Comparison of ENCODE assay signal across 2 cellular contexts in the genomic region with DNA sequence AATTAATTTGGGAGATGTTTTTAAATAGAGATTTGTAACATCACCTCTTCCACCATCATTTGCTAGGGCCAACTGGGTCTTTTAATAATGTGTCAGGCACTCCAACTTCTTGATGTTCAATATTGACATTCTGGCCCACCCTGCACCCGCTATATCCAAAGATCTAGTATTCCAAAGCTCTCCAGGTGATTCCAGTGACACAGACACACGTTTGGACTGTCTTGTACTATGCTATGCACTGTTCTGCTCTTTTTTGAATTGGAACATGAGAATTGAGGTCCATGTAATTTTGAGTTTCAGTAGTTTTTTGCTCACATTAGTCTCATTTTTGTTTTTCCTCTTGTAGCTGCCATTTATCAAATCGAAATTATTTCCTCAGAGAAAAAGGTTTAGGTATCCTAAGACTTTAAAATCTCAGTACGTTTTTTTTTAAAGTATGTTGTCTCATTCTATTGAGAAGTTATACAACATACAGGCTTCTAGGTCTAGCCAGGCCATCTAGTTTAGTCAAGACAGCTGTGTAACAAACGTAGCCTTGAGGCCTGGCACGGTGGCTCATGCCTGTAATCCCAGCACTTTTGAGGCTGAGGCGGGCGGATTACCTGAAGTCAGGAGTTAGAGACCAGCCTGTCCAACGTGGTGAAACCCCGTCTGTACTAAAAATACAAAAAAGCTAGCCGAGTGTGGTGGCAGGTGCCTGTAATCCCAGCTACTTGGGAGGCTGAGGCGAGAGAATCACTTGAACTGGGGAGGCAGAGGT.
TF ChIP-seq lines count a peak whose summit lies in the region.

No MANE protein-coding gene starts in this region.

TF ChIP-seq in SK-N-SH, 30 proteins besides CTCF, POLR2A, EP300 and RAD21 (continued from another document):
- TF ChIP-seq, protein P1, sequence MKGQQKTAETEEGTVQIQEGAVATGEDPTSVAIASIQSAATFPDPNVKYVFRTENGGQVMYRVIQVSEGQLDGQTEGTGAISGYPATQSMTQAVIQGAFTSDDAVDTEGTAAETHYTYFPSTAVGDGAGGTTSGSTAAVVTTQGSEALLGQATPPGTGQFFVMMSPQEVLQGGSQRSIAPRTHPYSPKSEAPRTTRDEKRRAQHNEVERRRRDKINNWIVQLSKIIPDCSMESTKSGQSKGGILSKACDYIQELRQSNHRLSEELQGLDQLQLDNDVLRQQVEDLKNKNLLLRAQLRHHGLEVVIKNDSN (IDR thresholded peaks at IDR 0.05; ENCODE audit: borderline replicate concordance, low read depth): no peak
- TF ChIP-seq, protein P2, sequence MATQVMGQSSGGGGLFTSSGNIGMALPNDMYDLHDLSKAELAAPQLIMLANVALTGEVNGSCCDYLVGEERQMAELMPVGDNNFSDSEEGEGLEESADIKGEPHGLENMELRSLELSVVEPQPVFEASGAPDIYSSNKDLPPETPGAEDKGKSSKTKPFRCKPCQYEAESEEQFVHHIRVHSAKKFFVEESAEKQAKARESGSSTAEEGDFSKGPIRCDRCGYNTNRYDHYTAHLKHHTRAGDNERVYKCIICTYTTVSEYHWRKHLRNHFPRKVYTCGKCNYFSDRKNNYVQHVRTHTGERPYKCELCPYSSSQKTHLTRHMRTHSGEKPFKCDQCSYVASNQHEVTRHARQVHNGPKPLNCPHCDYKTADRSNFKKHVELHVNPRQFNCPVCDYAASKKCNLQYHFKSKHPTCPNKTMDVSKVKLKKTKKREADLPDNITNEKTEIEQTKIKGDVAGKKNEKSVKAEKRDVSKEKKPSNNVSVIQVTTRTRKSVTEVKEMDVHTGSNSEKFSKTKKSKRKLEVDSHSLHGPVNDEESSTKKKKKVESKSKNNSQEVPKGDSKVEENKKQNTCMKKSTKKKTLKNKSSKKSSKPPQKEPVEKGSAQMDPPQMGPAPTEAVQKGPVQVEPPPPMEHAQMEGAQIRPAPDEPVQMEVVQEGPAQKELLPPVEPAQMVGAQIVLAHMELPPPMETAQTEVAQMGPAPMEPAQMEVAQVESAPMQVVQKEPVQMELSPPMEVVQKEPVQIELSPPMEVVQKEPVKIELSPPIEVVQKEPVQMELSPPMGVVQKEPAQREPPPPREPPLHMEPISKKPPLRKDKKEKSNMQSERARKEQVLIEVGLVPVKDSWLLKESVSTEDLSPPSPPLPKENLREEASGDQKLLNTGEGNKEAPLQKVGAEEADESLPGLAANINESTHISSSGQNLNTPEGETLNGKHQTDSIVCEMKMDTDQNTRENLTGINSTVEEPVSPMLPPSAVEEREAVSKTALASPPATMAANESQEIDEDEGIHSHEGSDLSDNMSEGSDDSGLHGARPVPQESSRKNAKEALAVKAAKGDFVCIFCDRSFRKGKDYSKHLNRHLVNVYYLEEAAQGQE (IDR thresholded peaks at IDR 0.05; ENCODE audit: low read depth, low read length): no peak
- TF ChIP-seq TAF1 (IDR thresholded peaks at IDR 0.05; ENCODE audit: borderline replicate concordance, low read depth, low read length): no peak
- no peak for TF ChIP-seq GATA2 (CRISPR knock-in tag; IDR thresholded peaks at IDR 0.05)
- no peak for TF ChIP-seq YY1 (IDR thresholded peaks at IDR 0.05; ENCODE audit: low read depth)
- no peak for TF ChIP-seq ELF1 (IDR thresholded peaks at IDR 0.05)
- TF ChIP-seq CHD2 (IDR thresholded peaks at IDR 0.05; ENCODE audit: low read length, partially characterized antibody): no peak
- TF ChIP-seq, protein P3, sequence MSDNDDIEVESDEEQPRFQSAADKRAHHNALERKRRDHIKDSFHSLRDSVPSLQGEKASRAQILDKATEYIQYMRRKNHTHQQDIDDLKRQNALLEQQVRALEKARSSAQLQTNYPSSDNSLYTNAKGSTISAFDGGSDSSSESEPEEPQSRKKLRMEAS (IDR thresholded peaks at IDR 0.05; ENCODE audit: low read depth): no peak
- TF ChIP-seq MXI1 (IDR thresholded peaks at IDR 0.05; ENCODE audit: low read depth, low read length): no peak
- TF ChIP-seq EZH2phosphoT487 (IDR thresholded peaks at IDR 0.05; ENCODE audit: borderline replicate concordance, low read depth): no peak
- no peak for TF ChIP-seq RFX5 (IDR thresholded peaks at IDR 0.05; ENCODE audit: low read length)
- no peak for TF ChIP-seq SMC3 (IDR thresholded peaks at IDR 0.05; ENCODE audit: low read depth, low read length)
- no peak for TF ChIP-seq MEF2A (IDR thresholded peaks at IDR 0.05; ENCODE audit: borderline replicate concordance, low read depth)
- TF ChIP-seq, protein P4, sequence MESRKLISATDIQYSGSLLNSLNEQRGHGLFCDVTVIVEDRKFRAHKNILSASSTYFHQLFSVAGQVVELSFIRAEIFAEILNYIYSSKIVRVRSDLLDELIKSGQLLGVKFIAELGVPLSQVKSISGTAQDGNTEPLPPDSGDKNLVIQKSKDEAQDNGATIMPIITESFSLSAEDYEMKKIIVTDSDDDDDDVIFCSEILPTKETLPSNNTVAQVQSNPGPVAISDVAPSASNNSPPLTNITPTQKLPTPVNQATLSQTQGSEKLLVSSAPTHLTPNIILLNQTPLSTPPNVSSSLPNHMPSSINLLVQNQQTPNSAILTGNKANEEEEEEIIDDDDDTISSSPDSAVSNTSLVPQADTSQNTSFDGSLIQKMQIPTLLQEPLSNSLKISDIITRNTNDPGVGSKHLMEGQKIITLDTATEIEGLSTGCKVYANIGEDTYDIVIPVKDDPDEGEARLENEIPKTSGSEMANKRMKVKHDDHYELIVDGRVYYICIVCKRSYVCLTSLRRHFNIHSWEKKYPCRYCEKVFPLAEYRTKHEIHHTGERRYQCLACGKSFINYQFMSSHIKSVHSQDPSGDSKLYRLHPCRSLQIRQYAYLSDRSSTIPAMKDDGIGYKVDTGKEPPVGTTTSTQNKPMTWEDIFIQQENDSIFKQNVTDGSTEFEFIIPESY (IDR thresholded peaks at IDR 0.05; ENCODE audit: borderline replicate concordance, low read depth): no peak
- TF ChIP-seq FOSL2 (IDR thresholded peaks at IDR 0.05; ENCODE audit: borderline replicate concordance, low read depth): no peak
- no peak for TF ChIP-seq TEAD4 (IDR thresholded peaks at IDR 0.05; ENCODE audit: borderline replicate concordance, insufficient read depth)
- no peak for TF ChIP-seq NFIC (IDR thresholded peaks at IDR 0.05; ENCODE audit: borderline replicate concordance)
TF ChIP-seq in SK-N-SH: peak in this region for 0.

TF ChIP-seq in SK-N-SH treated with all-trans-retinoic acid at 6 μM for 48 hours, 23 proteins besides CTCF, POLR2A, EP300 and RAD21 (continued from another document):
- TF ChIP-seq, protein P5, sequence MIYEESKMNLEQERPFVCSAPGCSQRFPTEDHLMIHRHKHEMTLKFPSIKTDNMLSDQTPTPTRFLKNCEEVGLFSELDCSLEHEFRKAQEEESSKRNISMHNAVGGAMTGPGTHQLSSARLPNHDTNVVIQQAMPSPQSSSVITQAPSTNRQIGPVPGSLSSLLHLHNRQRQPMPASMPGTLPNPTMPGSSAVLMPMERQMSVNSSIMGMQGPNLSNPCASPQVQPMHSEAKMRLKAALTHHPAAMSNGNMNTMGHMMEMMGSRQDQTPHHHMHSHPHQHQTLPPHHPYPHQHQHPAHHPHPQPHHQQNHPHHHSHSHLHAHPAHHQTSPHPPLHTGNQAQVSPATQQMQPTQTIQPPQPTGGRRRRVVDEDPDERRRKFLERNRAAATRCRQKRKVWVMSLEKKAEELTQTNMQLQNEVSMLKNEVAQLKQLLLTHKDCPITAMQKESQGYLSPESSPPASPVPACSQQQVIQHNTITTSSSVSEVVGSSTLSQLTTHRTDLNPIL (CRISPR knock-in tag; IDR thresholded peaks at IDR 0.05; ENCODE audit: low read depth): no peak
- TF ChIP-seq GLIS3 (CRISPR knock-in tag; IDR thresholded peaks at IDR 0.05) (no peak), ESRRG (CRISPR knock-in tag; IDR thresholded peaks at IDR 0.05) (no peak), ARNTL (CRISPR knock-in tag; IDR thresholded peaks at IDR 0.05; ENCODE audit: borderline replicate concordance, low read depth) (no peak), ZC3H10 (CRISPR knock-in tag; IDR thresholded peaks at IDR 0.05) (no peak), RARB (CRISPR knock-in tag; IDR thresholded peaks at IDR 0.05) (no peak), ZNF8 (CRISPR knock-in tag; IDR thresholded peaks at IDR 0.05) (no peak), ZFP3 (CRISPR knock-in tag; IDR thresholded peaks at IDR 0.05) (no peak), OSR1 (CRISPR knock-in tag; IDR thresholded peaks at IDR 0.05) (no peak)
- TF ChIP-seq, protein P6, sequence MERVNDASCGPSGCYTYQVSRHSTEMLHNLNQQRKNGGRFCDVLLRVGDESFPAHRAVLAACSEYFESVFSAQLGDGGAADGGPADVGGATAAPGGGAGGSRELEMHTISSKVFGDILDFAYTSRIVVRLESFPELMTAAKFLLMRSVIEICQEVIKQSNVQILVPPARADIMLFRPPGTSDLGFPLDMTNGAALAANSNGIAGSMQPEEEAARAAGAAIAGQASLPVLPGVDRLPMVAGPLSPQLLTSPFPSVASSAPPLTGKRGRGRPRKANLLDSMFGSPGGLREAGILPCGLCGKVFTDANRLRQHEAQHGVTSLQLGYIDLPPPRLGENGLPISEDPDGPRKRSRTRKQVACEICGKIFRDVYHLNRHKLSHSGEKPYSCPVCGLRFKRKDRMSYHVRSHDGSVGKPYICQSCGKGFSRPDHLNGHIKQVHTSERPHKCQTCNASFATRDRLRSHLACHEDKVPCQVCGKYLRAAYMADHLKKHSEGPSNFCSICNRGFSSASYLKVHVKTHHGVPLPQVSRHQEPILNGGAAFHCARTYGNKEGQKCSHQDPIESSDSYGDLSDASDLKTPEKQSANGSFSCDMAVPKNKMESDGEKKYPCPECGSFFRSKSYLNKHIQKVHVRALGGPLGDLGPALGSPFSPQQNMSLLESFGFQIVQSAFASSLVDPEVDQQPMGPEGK (CRISPR knock-in tag; IDR thresholded peaks at IDR 0.05; ENCODE audit: borderline replicate concordance): no peak
- TF ChIP-seq, protein P7, sequence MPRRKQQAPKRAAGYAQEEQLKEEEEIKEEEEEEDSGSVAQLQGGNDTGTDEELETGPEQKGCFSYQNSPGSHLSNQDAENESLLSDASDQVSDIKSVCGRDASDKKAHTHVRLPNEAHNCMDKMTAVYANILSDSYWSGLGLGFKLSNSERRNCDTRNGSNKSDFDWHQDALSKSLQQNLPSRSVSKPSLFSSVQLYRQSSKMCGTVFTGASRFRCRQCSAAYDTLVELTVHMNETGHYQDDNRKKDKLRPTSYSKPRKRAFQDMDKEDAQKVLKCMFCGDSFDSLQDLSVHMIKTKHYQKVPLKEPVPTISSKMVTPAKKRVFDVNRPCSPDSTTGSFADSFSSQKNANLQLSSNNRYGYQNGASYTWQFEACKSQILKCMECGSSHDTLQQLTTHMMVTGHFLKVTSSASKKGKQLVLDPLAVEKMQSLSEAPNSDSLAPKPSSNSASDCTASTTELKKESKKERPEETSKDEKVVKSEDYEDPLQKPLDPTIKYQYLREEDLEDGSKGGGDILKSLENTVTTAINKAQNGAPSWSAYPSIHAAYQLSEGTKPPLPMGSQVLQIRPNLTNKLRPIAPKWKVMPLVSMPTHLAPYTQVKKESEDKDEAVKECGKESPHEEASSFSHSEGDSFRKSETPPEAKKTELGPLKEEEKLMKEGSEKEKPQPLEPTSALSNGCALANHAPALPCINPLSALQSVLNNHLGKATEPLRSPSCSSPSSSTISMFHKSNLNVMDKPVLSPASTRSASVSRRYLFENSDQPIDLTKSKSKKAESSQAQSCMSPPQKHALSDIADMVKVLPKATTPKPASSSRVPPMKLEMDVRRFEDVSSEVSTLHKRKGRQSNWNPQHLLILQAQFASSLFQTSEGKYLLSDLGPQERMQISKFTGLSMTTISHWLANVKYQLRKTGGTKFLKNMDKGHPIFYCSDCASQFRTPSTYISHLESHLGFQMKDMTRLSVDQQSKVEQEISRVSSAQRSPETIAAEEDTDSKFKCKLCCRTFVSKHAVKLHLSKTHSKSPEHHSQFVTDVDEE (CRISPR knock-in tag; IDR thresholded peaks at IDR 0.05): no peak
TF ChIP-seq in SK-N-SH treated with all-trans-retinoic acid at 6 μM for 48 hours: peak in this region for 0.
